ENCODE assay signal across 32 cellular contexts in genomic region chr6:27318973-27319372, GRCh38. TPM values are rescaled to one million over a fixed set of nuclear protein-coding genes. Genes with fewer than 3 reads are reported as not detected.
"Had no signal": no experiment of that assay in that cellular context is flagged by ENCODE, and none has a peak within 500 bp of the region (broad histone marks: within the 10 kb centered on the region; RNA-seq: fewer than 3 reads in every experiment).

No MANE protein-coding gene starts in this region.

- H3K4me1 ChIP-seq: ascending aorta, Peyer's patch, SJSA1 had no signal

- H3K9me3 ChIP-seq: ascending aorta, Peyer's patch, SJSA1, SK-N-SH had no signal

- H3K27ac ChIP-seq: ascending aorta, Peyer's patch, SJSA1 had no signal

- H3K4me2 ChIP-seq: SK-N-SH had no signal

- H3K36me3 ChIP-seq: ascending aorta, Peyer's patch, SJSA1 had no signal

- ATAC-seq: activated CD8-positive, alpha-beta T cell treated with anti-CD3 and anti-CD28 coated beads for 36 hours; activated T-cell treated with anti-CD3 and anti-CD28 coated beads, Interleukin-2, amount 50 U/mL, for 72 hours; activated T-helper 17 cell treated with anti-CD3 and anti-CD28 coated beads, Interleukin-2, amount 50 U/mL, for 72 hours; PC-3 had no signal

- H3K27me3 ChIP-seq: ascending aorta, Peyer's patch, SJSA1 had no signal

- DNase-seq: activated CD4-positive, alpha-beta T cell treated with anti-CD3 and anti-CD28 coated beads, Interleukin-2, amount 10 ng/mL, durations not matched to agents 24 days and 14 days; activated CD4-positive, alpha-beta T cell treated with anti-CD3 and anti-CD28 coated beads, Interleukin-2, amount 50 U/mL, for 4 hours; activated CD8-positive, alpha-beta T cell treated with anti-CD3 and anti-CD28 coated beads for 36 hours; activated effector memory CD4-positive, alpha-beta T cell treated with anti-CD3 and anti-CD28 coated beads, Interleukin-2, amount 50 U/mL, for 16 hours; activated naive CD4-positive, alpha-beta T cell; activated naive CD4-positive, alpha-beta T cell treated with anti-CD3 and anti-CD28 coated beads, Interleukin-2, amount 50 U/mL, for 16 hours; activated naive CD8-positive, alpha-beta T cell treated with anti-CD3 and anti-CD28 coated beads for 36 hours; activated T-cell treated with anti-CD3 and anti-CD28 coated beads, Interleukin-2, amount 50 U/mL, for 1 hour; activated T-cell treated with anti-CD3 and anti-CD28 coated beads, Interleukin-2, amount 50 U/mL, for 72 hours; amygdala; NCI-H1048; NCI-H1105 treated with DMSO at 0.1 percent for 48 hours; NCI-H1436; NCI-H1694; NCI-H1930; NCI-H2081 treated with DMSO at 0.1 percent for 48 hours; NCI-H2171; NCI-H510A; NCI-H526; NCI-H748 treated with DMSO at 0.1 percent for 48 hours; NK-92 treated with Interleukin-12 subunit alpha and Interleukin-12 subunit beta, amount 100 ng/mL, for 24 hours; PC-3; Peyer's patch; RPMI8226; SHP77 treated with DMSO at 0.1 percent for 48 hours; SK-N-SH had no signal

- H3K4me3 ChIP-seq: ascending aorta, Peyer's patch, SJSA1 had no signal

- H3K9me2 ChIP-seq: SK-N-SH had no signal

- H3K9ac ChIP-seq: SK-N-SH had no signal

RNA-seq across cellular contexts. Expression of gene POM121L2, which starts 6.9 kb away (rescaled TPM):
- total RNA-seq: activated CD4-positive, alpha-beta T cell treated with anti-CD3 and anti-CD28 coated beads, Interleukin-2, amount 10 ng/mL, durations not matched to agents 24 days and 14 days; activated CD8-positive, alpha-beta memory T cell treated with anti-CD3 and anti-CD28 coated beads for 36 hours; activated CD8-positive, alpha-beta T cell treated with anti-CD3 and anti-CD28 coated beads for 36 hours; activated naive CD8-positive, alpha-beta T cell treated with anti-CD3 and anti-CD28 coated beads for 36 hours; activated T-cell treated with anti-CD3 and anti-CD28 coated beads, Interleukin-2, amount 50 U/mL, for 72 hours; activated T-helper 17 cell treated with anti-CD3 and anti-CD28 coated beads, Interleukin-2, amount 50 U/mL, for 72 hours; ascending aorta; cardiac septum; M059J; PC-3; Peyer's patch; SJSA1 had no signal
- polyA plus RNA-seq: SK-N-SH had no signal
